ENCODE assay signal across 8 cellular contexts in the genomic region with DNA sequence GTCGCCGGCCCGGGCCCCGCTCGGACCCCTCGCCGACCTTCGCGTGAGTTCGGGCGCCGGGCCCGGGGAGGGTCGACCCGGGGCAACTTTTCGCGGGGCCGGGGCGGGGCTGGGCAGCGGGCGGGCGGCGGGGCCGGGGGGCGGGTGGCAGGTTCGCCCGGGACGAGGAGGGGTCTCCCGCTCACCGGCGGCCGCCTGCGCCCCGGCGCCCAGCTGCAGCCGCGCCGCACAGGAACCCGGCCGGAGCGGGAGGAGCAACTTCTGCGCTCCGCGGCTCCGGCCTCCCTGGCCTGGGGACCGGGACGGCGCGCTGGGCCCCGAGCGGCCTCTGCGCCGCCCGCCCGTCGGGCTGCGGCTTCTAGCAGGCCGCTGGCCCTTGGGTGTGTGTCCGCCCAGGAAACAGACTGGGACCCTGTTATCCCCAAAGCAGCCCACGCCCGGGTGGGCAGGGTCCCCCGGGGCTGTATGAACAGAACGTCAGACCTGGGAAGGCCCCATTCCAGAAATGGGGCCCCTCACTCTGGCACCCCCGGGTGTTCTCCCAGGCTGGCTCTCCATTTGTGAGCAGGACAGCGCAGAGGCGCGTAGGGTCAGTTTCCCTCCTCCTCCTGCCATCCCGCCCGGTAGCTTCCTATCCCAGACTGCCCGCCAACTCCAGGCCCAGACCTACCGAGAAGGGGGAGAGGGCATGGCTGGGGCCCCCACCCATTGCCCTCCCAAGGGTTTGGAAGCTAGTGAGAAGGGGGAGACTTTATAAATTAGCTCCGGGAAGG. TPM values are rescaled to one million over a fixed set of nuclear protein-coding genes. Genes with fewer than 3 reads are reported as not detected.
DNase-seq lines count a peak whose midpoint lies in the region; ATAC-seq, FAIRE-seq and TF ChIP-seq lines count a peak whose summit lies in the region.

No MANE protein-coding gene starts in this region.

- FAIRE-seq in HTR-8/SVneo (lab: Jason Lieb, UNC): no peak

- DNase-seq in BJ (ENCODE audit: low read depth) (no peak), HTR-8/SVneo (ENCODE audit: insufficient read length, low spot score) (peak; percentile 45), body of pancreas (peak in 1 of 4 donors; percentile 42), kidney tubule cell (ENCODE audit: low spot score) (peak; percentile 43), A172 (ENCODE audit: low spot score) (no peak), NCI-H1048 (lab: John Stamatoyannopoulos, UW) (no peak)

- TF ChIP-seq CTCF in BJ (IDR thresholded peaks at IDR 0.05; ENCODE audit: insufficient read depth, low read depth, low read length): no peak
- no peak for TF ChIP-seq CTCF in body of pancreas (IDR thresholded peaks at IDR 0.05)

- intact Hi-C loops in body of pancreas (cut with DNase I): no loop called here

- H3K4me3 ChIP-seq in BJ (ENCODE audit: low read depth, low read length) (peak overlapping the region; percentile 57), body of pancreas (peak overlapping the region; percentile 55 to 74)

- H3K27ac ChIP-seq in body of pancreas (peak overlapping the region; percentile 65 to 87 (median 78)), temporal lobe (ENCODE audit: low read depth, low read length) (peak overlapping the region; percentile 39)

- WGBS in body of pancreas, 2 donors: 0% methylated on average over 3 to 34 of the region's 72 CpGs

- CTCF ChIA-PET in BJ (lab: Yijun Ruan, JAX): interaction anchor here (1.2 to 3.6 kb wide), 4 partner anchors 22 to 156 kb away, joined by 3 to 25 read pairs (median 10); no protein-coding TSS in a partner anchor

- H3K36me3 ChIP-seq in BJ (ENCODE audit: control insufficient read depth, insufficient read depth, low read length) (no peaks in the 10 kb centered on the region), body of pancreas (replicated peaks in 1 of 2; ENCODE audit: insufficient read depth in 1 of 2, low read depth in 2 of 2) (no peaks in the 10 kb centered on the region)

- TF ChIP-seq POLR2A in body of pancreas (IDR thresholded peaks at IDR 0.05): peak in 1 of 3 donors; percentile 30

- H3K27me3 ChIP-seq in BJ (ENCODE audit: control insufficient read depth, insufficient read depth, low read length): no peaks in the 10 kb centered on the region
- no peaks in the 10 kb centered on the region for H3K27me3 ChIP-seq in body of pancreas

- POLR2A ChIA-PET in BJ (lab: Charles Lee): interaction anchor here (1.2 kb wide), 1 partner anchor 156 kb away, joined by 3 read pairs; no protein-coding TSS in a partner anchor

- no peaks in the 10 kb centered on the region for H3K9me3 ChIP-seq in body of pancreas

- peaks cover 73% of the 10 kb centered on the region for H3K4me1 ChIP-seq in body of pancreas

- no peak for ATAC-seq in body of pancreas
- no peak for ATAC-seq in GM21390 (IDR thresholded peaks at IDR 0.05; ENCODE audit: unreplicated experiment)

RNA-seq across cellular contexts. Expression of a gene that starts 0.7 kb away (rescaled TPM):
- 6.8 and 12.0 TPM in 2 replicates for polyA plus RNA-seq in BJ (2011; rRNA removed)
- 13.8 and 14.1 TPM in 2 replicates for polyA minus RNA-seq in BJ (2011; rRNA and poly(A)+ RNA removed)
- total RNA-seq in body of pancreas: 10 to 100 TPM; 31.4 to 41.9 TPM
- 5.4 TPM for total RNA-seq in temporal lobe
- 12.8 and 17.2 TPM in 2 replicates for total RNA-seq in A172 (2014; rRNA removed; shearing (Covaris generic))

Comparison
In these comparisons a context has a peak if more than half of its experiments do, and no peak if none do; other contexts are left out.
1. DNase-seq: peak in HTR-8/SVneo (single experiment) and kidney tubule cell (single experiment); none in BJ (single experiment), A172 (single experiment) and NCI-H1048 (single experiment).